Comparison of ENCODE assay signal across 1 cellular context in the genomic region with DNA sequence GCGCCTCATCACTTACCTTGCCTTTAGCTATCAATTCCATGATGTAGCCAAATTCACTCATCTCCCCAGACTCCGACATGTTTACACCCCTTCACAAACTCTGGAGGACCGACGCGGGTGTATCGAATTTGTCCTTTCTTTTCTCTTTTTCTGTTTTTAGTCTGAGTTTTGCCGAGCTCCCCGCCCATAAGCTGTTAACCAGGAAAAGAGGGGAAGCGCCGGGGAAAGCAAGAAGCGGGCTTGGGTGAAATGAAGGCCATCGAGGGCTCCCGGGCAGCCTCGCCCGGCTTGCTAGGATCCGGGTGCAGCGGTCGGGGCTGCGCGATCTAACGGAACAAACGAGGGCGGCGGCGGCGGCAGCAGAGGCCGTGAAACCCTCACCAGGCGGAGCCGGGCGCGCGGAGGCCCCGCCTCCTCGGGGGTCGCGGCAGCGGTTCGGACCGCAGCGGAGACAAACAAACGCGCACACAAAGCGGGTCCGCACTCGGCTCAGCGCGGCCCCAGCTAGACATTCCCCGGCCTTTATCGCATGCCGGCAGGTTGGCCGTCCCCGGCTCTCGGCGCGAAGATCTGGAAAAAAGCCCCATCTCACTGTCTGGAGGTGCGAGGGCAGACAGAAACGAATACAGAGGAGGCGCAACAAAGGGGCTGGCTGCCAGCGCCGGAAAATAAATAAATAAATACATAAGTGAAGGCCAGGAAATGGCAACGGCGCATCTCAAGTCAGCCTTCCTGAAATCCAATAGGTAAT.
TF ChIP-seq lines count a peak whose summit lies in the region.

No MANE protein-coding gene starts in this region.

TF ChIP-seq in HepG2, 621 proteins besides CTCF, POLR2A, EP300 and RAD21 (continued from another document and continues in another):
- TF ChIP-seq, protein P1, sequence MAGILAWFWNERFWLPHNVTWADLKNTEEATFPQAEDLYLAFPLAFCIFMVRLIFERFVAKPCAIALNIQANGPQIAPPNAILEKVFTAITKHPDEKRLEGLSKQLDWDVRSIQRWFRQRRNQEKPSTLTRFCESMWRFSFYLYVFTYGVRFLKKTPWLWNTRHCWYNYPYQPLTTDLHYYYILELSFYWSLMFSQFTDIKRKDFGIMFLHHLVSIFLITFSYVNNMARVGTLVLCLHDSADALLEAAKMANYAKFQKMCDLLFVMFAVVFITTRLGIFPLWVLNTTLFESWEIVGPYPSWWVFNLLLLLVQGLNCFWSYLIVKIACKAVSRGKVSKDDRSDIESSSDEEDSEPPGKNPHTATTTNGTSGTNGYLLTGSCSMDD (CRISPR knock-in tag; IDR thresholded peaks at IDR 0.05): no peak
- TF ChIP-seq ZC3H4 (CRISPR knock-in tag; IDR thresholded peaks at IDR 0.05; ENCODE audit: borderline replicate concordance) (no peak), HDAC2 (CRISPR knock-in tag; IDR thresholded peaks at IDR 0.05) (no peak), ZNF776 (CRISPR knock-in tag; IDR thresholded peaks at IDR 0.05) (peak; percentile 62; the same call in 1 of the 2 replicates), ZNF12 (CRISPR knock-in tag; IDR thresholded peaks at IDR 0.05) (no peak), FOXJ3 (CRISPR knock-in tag; IDR thresholded peaks at IDR 0.05; ENCODE audit: borderline replicate concordance) (no peak), LCORL (IDR thresholded peaks at IDR 0.05) (no peak), LCORL (CRISPR knock-in tag; IDR thresholded peaks at IDR 0.05) (no peak), RBM39 (IDR thresholded peaks at IDR 0.05; ENCODE audit: low read depth, low read length, poor library complexity, severe bottlenecking) (peak; percentile 45), ZFP1 (CRISPR knock-in tag; IDR thresholded peaks at IDR 0.05) (no peak), KLF9 (CRISPR knock-in tag; IDR thresholded peaks at IDR 0.05; ENCODE audit: low read depth) (no peak), ZNF781 (CRISPR knock-in tag; IDR thresholded peaks at IDR 0.05; ENCODE audit: borderline replicate concordance, not compliant biosample characterization) (no peak), DPF2 (CRISPR knock-in tag; IDR thresholded peaks at IDR 0.05; ENCODE audit: borderline replicate concordance, low read depth) (no peak), ZNF446 (CRISPR knock-in tag; IDR thresholded peaks at IDR 0.05) (no peak), GATAD2A (CRISPR knock-in tag; IDR thresholded peaks at IDR 0.05) (no peak), ZBTB7A (CRISPR knock-in tag; IDR thresholded peaks at IDR 0.05) (no peak), HMG20B (CRISPR knock-in tag; conservative IDR thresholded peaks at IDR 0.05) (no peak), ATF1 (CRISPR knock-in tag; IDR thresholded peaks at IDR 0.05) (no peak), NR2F2 (IDR thresholded peaks at IDR 0.05; ENCODE audit: borderline replicate concordance, low read depth) (no peak), DNMT3B (CRISPR knock-in tag; conservative IDR thresholded peaks at IDR 0.05) (no peak), ZBTB42 (CRISPR knock-in tag; IDR thresholded peaks at IDR 0.05) (no peak), TEAD2 (CRISPR knock-in tag; IDR thresholded peaks at IDR 0.05) (no peak), ZNF562 (CRISPR knock-in tag; IDR thresholded peaks at IDR 0.05; ENCODE audit: borderline replicate concordance) (no peak), ZNF232 (CRISPR knock-in tag; IDR thresholded peaks at IDR 0.05; ENCODE audit: borderline replicate concordance) (no peak), FOXM1 (CRISPR knock-in tag; IDR thresholded peaks at IDR 0.05) (no peak), ZNF747 (CRISPR knock-in tag; IDR thresholded peaks at IDR 0.05; ENCODE audit: borderline replicate concordance) (no peak), HNRNPLL (IDR thresholded peaks at IDR 0.05; ENCODE audit: low read depth, low read length, poor library complexity, severe bottlenecking) (peak; percentile 39), KLF16 (CRISPR knock-in tag; IDR thresholded peaks at IDR 0.05) (no peak), ZBTB7B (CRISPR knock-in tag; IDR thresholded peaks at IDR 0.05) (0 out of 2 replicates have a peak, but pooled peaks have one; percentile 43), MBNL3 (CRISPR knock-in tag; conservative IDR thresholded peaks at IDR 0.05) (no peak), SETDB1 (CRISPR knock-in tag; IDR thresholded peaks at IDR 0.05; ENCODE audit: borderline replicate concordance) (no peak), SALL1 (CRISPR knock-in tag; IDR thresholded peaks at IDR 0.05) (peak; percentile 24; the same call in 1 of the 2 replicates), ZFX (CRISPR knock-in tag; IDR thresholded peaks at IDR 0.05; ENCODE audit: low read depth) (no peak), ZNF496 (CRISPR knock-in tag; IDR thresholded peaks at IDR 0.05; ENCODE audit: insufficient replicate concordance) (no peak), ZNF383 (CRISPR knock-in tag; IDR thresholded peaks at IDR 0.05; ENCODE audit: borderline replicate concordance) (no peak), ZNF839 (CRISPR knock-in tag; IDR thresholded peaks at IDR 0.05; ENCODE audit: borderline replicate concordance) (no peak), HOXD1 (CRISPR knock-in tag; IDR thresholded peaks at IDR 0.05) (no peak), ZMYM3 (CRISPR knock-in tag; IDR thresholded peaks at IDR 0.05) (no peak), HDAC1 (CRISPR knock-in tag; IDR thresholded peaks at IDR 0.05) (no peak), ZNF883 (CRISPR knock-in tag; IDR thresholded peaks at IDR 0.05; ENCODE audit: not compliant biosample characterization) (peak; percentile 65), EED (CRISPR knock-in tag; IDR thresholded peaks at IDR 0.05) (no peak), TGIF2 (CRISPR knock-in tag; IDR thresholded peaks at IDR 0.05) (no peak), MTF1 (CRISPR knock-in tag; IDR thresholded peaks at IDR 0.05) (no peak), RBFOX2 (IDR thresholded peaks at IDR 0.05; ENCODE audit: low read depth, low read length) (no peak), BHLHE40 (IDR thresholded peaks at IDR 0.05; ENCODE audit: low read length) (no peak), ZBTB1 (CRISPR knock-in tag; IDR thresholded peaks at IDR 0.05; ENCODE audit: borderline replicate concordance) (no peak), SATB2 (CRISPR knock-in tag; IDR thresholded peaks at IDR 0.05) (no peak), ZNF607 (CRISPR knock-in tag; IDR thresholded peaks at IDR 0.05; ENCODE audit: borderline replicate concordance) (no peak)
- TF ChIP-seq, protein P2, sequence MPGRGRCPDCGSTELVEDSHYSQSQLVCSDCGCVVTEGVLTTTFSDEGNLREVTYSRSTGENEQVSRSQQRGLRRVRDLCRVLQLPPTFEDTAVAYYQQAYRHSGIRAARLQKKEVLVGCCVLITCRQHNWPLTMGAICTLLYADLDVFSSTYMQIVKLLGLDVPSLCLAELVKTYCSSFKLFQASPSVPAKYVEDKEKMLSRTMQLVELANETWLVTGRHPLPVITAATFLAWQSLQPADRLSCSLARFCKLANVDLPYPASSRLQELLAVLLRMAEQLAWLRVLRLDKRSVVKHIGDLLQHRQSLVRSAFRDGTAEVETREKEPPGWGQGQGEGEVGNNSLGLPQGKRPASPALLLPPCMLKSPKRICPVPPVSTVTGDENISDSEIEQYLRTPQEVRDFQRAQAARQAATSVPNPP (CRISPR knock-in tag; IDR thresholded peaks at IDR 0.05): no peak
- TF ChIP-seq, protein P3, sequence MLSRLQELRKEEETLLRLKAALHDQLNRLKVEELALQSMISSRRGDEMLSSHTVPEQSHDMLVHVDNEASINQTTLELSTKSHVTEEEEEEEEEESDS (CRISPR knock-in tag; IDR thresholded peaks at IDR 0.05; ENCODE audit: borderline replicate concordance): no peak
- TF ChIP-seq, protein P4, sequence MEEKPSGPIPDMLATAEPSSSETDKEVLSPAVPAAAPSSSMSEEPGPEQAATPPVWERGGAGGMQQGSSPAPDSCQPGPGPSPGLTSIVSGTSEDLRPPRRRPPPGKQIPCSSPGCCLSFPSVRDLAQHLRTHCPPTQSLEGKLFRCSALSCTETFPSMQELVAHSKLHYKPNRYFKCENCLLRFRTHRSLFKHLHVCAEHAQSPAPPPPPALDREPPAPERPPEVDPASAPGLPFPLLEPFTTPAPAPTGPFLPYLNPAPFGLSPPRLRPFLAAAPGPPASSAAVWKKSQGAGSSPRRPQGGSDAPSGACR (CRISPR knock-in tag; IDR thresholded peaks at IDR 0.05): no peak
- TF ChIP-seq, protein P5, sequence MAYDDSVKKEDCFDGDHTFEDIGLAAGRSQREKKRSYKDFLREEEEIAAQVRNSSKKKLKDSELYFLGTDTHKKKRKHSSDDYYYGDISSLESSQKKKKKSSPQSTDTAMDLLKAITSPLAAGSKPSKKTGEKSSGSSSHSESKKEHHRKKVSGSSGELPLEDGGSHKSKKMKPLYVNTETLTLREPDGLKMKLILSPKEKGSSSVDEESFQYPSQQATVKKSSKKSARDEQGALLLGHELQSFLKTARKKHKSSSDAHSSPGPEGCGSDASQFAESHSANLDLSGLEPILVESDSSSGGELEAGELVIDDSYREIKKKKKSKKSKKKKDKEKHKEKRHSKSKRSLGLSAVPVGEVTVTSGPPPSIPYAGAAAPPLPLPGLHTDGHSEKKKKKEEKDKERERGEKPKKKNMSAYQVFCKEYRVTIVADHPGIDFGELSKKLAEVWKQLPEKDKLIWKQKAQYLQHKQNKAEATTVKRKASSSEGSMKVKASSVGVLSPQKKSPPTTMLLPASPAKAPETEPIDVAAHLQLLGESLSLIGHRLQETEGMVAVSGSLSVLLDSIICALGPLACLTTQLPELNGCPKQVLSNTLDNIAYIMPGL (CRISPR knock-in tag; IDR thresholded peaks at IDR 0.05; ENCODE audit: borderline replicate concordance in 1 of 2, low read depth in 1 of 2): 0 out of 4 replicates have a peak, but pooled peaks of 1 of the 2 experiments have one; percentile 29
- TF ChIP-seq, protein P6, sequence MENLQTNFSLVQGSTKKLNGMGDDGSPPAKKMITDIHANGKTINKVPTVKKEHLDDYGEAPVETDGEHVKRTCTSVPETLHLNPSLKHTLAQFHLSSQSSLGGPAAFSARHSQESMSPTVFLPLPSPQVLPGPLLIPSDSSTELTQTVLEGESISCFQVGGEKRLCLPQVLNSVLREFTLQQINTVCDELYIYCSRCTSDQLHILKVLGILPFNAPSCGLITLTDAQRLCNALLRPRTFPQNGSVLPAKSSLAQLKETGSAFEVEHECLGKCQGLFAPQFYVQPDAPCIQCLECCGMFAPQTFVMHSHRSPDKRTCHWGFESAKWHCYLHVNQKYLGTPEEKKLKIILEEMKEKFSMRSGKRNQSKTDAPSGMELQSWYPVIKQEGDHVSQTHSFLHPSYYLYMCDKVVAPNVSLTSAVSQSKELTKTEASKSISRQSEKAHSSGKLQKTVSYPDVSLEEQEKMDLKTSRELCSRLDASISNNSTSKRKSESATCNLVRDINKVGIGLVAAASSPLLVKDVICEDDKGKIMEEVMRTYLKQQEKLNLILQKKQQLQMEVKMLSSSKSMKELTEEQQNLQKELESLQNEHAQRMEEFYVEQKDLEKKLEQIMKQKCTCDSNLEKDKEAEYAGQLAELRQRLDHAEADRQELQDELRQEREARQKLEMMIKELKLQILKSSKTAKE (CRISPR knock-in tag; IDR thresholded peaks at IDR 0.05; ENCODE audit: borderline replicate concordance): no peak
- TF ChIP-seq, protein P7, sequence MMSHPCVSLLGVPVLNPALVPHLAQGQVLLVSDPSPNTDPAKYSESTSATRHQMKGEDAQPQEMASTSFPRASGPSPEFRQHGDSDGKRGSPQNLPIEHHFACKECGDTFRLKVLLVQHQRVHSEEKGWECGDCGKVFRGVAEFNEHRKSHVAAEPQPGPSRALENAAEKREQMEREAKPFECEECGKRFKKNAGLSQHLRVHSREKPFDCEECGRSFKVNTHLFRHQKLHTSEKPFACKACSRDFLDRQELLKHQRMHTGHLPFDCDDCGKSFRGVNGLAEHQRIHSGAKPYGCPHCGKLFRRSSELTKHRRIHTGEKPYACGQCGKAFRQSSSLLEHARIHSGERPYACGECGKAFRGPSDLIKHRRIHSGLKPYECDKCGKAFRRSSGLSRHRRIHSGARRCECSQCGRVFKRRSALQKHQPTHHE (CRISPR knock-in tag; IDR thresholded peaks at IDR 0.05; ENCODE audit: borderline replicate concordance): no peak
- TF ChIP-seq, protein P8, sequence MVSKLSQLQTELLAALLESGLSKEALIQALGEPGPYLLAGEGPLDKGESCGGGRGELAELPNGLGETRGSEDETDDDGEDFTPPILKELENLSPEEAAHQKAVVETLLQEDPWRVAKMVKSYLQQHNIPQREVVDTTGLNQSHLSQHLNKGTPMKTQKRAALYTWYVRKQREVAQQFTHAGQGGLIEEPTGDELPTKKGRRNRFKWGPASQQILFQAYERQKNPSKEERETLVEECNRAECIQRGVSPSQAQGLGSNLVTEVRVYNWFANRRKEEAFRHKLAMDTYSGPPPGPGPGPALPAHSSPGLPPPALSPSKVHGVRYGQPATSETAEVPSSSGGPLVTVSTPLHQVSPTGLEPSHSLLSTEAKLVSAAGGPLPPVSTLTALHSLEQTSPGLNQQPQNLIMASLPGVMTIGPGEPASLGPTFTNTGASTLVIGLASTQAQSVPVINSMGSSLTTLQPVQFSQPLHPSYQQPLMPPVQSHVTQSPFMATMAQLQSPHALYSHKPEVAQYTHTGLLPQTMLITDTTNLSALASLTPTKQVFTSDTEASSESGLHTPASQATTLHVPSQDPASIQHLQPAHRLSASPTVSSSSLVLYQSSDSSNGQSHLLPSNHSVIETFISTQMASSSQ (IDR thresholded peaks at IDR 0.05; ENCODE audit: low read depth): no peak
- TF ChIP-seq, protein P8 (CRISPR knock-in tag; IDR thresholded peaks at IDR 0.05; ENCODE audit: borderline replicate concordance): no peak
- TF ChIP-seq, protein P9, sequence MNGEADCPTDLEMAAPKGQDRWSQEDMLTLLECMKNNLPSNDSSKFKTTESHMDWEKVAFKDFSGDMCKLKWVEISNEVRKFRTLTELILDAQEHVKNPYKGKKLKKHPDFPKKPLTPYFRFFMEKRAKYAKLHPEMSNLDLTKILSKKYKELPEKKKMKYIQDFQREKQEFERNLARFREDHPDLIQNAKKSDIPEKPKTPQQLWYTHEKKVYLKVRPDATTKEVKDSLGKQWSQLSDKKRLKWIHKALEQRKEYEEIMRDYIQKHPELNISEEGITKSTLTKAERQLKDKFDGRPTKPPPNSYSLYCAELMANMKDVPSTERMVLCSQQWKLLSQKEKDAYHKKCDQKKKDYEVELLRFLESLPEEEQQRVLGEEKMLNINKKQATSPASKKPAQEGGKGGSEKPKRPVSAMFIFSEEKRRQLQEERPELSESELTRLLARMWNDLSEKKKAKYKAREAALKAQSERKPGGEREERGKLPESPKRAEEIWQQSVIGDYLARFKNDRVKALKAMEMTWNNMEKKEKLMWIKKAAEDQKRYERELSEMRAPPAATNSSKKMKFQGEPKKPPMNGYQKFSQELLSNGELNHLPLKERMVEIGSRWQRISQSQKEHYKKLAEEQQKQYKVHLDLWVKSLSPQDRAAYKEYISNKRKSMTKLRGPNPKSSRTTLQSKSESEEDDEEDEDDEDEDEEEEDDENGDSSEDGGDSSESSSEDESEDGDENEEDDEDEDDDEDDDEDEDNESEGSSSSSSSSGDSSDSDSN (CRISPR knock-in tag; IDR thresholded peaks at IDR 0.05): peak; percentile 62; the same call in 1 of the 2 replicates
